In genomic region chr20:61830956-61831355, GRCh38 we compare ENCODE assay signal across 23 cellular contexts.
"Had no signal": no experiment of that assay in that cellular context is flagged by ENCODE, and none has a peak within 500 bp of the region (broad histone marks: within the 10 kb centered on the region; RNA-seq: fewer than 3 reads in every experiment).

No MANE protein-coding gene starts in this region.

- H3K36me3 ChIP-seq: MG63, SJSA1 had no signal

- H3K27ac ChIP-seq: RWPE1, SJSA1, SK-N-MC had no signal

- H3K27me3 ChIP-seq: MG63 had no signal

- ATAC-seq: Panc1, PC-3, T-cell had no signal

- H3K4me1 ChIP-seq: SJSA1 had no signal

- H3K9me3 ChIP-seq: MG63 had no signal

- DNase-seq: KBM-7; MG63; NCI-H1092; NCI-H1105 treated with DMSO at 0.1 percent for 48 hours; NCI-H1417 treated with DMSO at 0.1 percent for 48 hours; NCI-H146; NCI-H1694 treated with DMSO at 0.1 percent for 48 hours; NCI-H1930; NCI-H2081; NCI-H2107; NCI-H2227 treated with DMSO at 0.1 percent for 48 hours; NCI-H524; NCI-H526 treated with DMSO at 0.1 percent for 48 hours; NCI-H748 treated with DMSO at 0.1 percent for 48 hours; NK-92 treated with Interleukin-12 subunit alpha and Interleukin-12 subunit beta, amount 100 ng/mL, for 24 hours; PC-3; SIG-M5; SW 1271; T-cell had no signal

- H3K4me3 ChIP-seq: MG63, SJSA1, SK-N-MC had no signal
